Comparison of ENCODE assay signal across 30 cellular contexts in the genomic region with DNA sequence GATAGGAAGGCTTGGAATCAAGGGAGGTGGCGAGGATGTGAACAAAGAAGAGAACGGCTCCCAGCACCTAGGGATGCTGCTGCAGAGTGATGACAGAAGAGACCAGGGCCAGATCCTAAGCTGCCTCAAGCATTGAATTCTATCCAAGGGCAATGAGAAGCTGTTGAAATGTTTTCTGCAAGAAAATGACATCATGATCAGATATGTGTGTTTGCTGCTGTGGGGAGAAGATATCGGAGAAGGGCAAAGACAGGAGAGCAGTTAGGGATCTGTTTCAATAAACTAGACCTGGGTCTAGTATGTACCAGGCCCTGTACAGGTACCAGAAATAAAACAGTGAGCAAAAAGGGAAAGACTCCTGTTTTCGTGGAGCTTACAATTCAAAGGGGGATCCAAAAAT.
"Had no signal": no experiment of that assay in that cellular context is flagged by ENCODE, and none has a peak within 500 bp of the region (broad histone marks: within the 10 kb centered on the region; RNA-seq: fewer than 3 reads in every experiment).

No MANE protein-coding gene starts in this region.

- H3K9me3 Mint-ChIP-seq: immature natural killer cell, nephron had no signal

- H3K4me1 ChIP-seq: pancreas, prostate gland, testis, uterus had no signal

- H3K27ac Mint-ChIP-seq: immature natural killer cell; nephron; stimulated activated naive B cell treated with anti-CD40 and anti-IgM and Interleukin-4, amounts not matched to agents 10 μg/mL and 1 μg/mL and 100 μg/mL, for 72 hours had no signal

- DNase-seq: hypothalamus; immature natural killer cell; kidney; left colon; left lung; lower lobe of right lung; mammary epithelial cell; mesenchymal stem cell; naive thymus-derived CD8-positive, alpha-beta T cell; nucleus accumbens; pancreas; posterior cingulate gyrus; retina; right cardiac atrium; stimulated activated CD4-positive, alpha-beta T cell treated with anti-CD3 and anti-CD28 coated beads, Interleukin-12 subunit alpha, Interleukin-12 subunit beta, amount 100 ng/mL, for 4 hours; stimulated activated CD4-positive, alpha-beta T cell treated with anti-CD3 and anti-CD28 coated beads, Interleukin-15, amount 100 ng/mL, for 24 hours; stimulated activated CD4-positive, alpha-beta T cell treated with anti-CD3 and anti-CD28 coated beads, Interleukin-2, amount 100 ng/mL, for 24 hours; stimulated activated CD4-positive, alpha-beta T cell treated with anti-CD3 and anti-CD28 coated beads, Interleukin-4, amount 100 ng/mL, for 1 hour; stimulated activated naive B cell treated with anti-CD40 and anti-IgM and Interleukin-4, amounts not matched to agents 10 μg/mL and 1 μg/mL and 100 μg/mL, for 72 hours; stimulated activated naive CD8-positive, alpha-beta T cell treated with anti-CD3 and anti-CD28 coated beads, Interleukin-15, Interleukin-2, amounts not matched to agents 100 U/mL and 50 U/mL, for 24 hours; stomach; testis; thyroid gland; transverse colon; uterus had no signal

- H3K4me1 Mint-ChIP-seq: stimulated activated naive B cell treated with anti-CD40 and anti-IgM and Interleukin-4, amounts not matched to agents 10 μg/mL and 1 μg/mL and 100 μg/mL, for 72 hours had no signal

- H3K4me3 ChIP-seq: left lung, lower lobe of right lung, pancreas, prostate gland, skin epidermis, stomach, testis, thyroid gland, transverse colon, uterus had no signal

- H3K4me3 Mint-ChIP-seq: immature natural killer cell; naive thymus-derived CD8-positive, alpha-beta T cell; nephron; neural crest cell; stimulated activated naive B cell treated with anti-CD40 and anti-IgM and Interleukin-4, amounts not matched to agents 10 μg/mL and 1 μg/mL and 100 μg/mL, for 72 hours had no signal

- H3K9me3 ChIP-seq: left lung, lower lobe of right lung, pancreas, prostate gland, stomach, testis, thyroid gland, uterus had no signal

- H3K36me3 Mint-ChIP-seq: immature natural killer cell; naive thymus-derived CD8-positive, alpha-beta T cell; stimulated activated naive B cell treated with anti-CD40 and anti-IgM and Interleukin-4, amounts not matched to agents 10 μg/mL and 1 μg/mL and 100 μg/mL, for 72 hours had no signal

- H3K36me3 ChIP-seq: left lung, lower lobe of right lung, pancreas, prostate gland, stomach, thyroid gland, transverse colon, uterus had no signal

- H3K27me3 Mint-ChIP-seq: naive thymus-derived CD8-positive, alpha-beta T cell had no signal

- ATAC-seq: left colon; left lung; lower lobe of right lung; naive thymus-derived CD8-positive, alpha-beta T cell; pancreas; right cardiac atrium; sciatic nerve; stimulated activated naive B cell treated with anti-CD40 and anti-IgM and Interleukin-4, amounts not matched to agents 10 μg/mL and 1 μg/mL and 100 μg/mL, for 72 hours; stimulated activated naive CD8-positive, alpha-beta T cell treated with anti-CD3 and anti-CD28 coated beads, Interleukin-15, Interleukin-2, amounts not matched to agents 100 U/mL and 50 U/mL, for 24 hours had no signal

- H3K27me3 ChIP-seq: left lung, pancreas, stomach, testis, thyroid gland, transverse colon, uterus had no signal

- H3K27ac ChIP-seq: left lung, lower lobe of right lung, pancreas, prostate gland, skin epidermis, stomach, testis, transverse colon, uterus had no signal
